ENCODE assay signal across 25 cellular contexts in genomic region chr6:20746805-20747204, GRCh38.
"Had no signal": no experiment of that assay in that cellular context is flagged by ENCODE, and none has a peak within 500 bp of the region (broad histone marks: within the 10 kb centered on the region; RNA-seq: fewer than 3 reads in every experiment).

No MANE protein-coding gene starts in this region.

- H3K4me1 ChIP-seq: prostate gland, right atrium auricular region, spleen, suprapubic skin, upper lobe of right lung had no signal

- H3K27me3 ChIP-seq: heart left ventricle, pancreas, right atrium auricular region, spleen, suprapubic skin, tibial artery, upper lobe of right lung had no signal

- H3K4me3 Mint-ChIP-seq: activated B cell treated with CpG ODN at 0.5 μM for 24 hours; activated T-helper 1 cell treated with anti-CD3 and anti-CD28 coated beads, Interleukin-12 subunit alpha, Interleukin-12 subunit beta, Interleukin-2, Interleukin-4 antibody, amounts not matched to agents 30 ng/mL and 10 ng/mL and 1 ng/mL, durations not matched to agents 14 hours and 24 hours and 36 hours; dendritic cell treated with granulocyte-macrophage colony-stimulating factor and Interleukin-4, amounts not matched to agents 40 ng/mL and 50 ng/mL, for 4 days; endodermal cell; naive thymus-derived CD8-positive, alpha-beta T cell; neural crest cell had no signal

- H3K27ac ChIP-seq: heart left ventricle, pancreas, prostate gland, right atrium auricular region, spleen, suprapubic skin, tibial artery, upper lobe of right lung had no signal

- H3K9me3 ChIP-seq: pancreas, prostate gland, right atrium auricular region, suprapubic skin, upper lobe of right lung had no signal

- DNase-seq: activated B cell treated with CpG ODN at 0.5 μM for 24 hours; activated CD4-positive, alpha-beta T cell treated with anti-CD3 and anti-CD28 coated beads, Interleukin-2, amount 50 U/mL, for 4 hours; activated CD8-positive, alpha-beta memory T cell treated with anti-CD3 and anti-CD28 coated beads for 24 hours; activated effector memory CD4-positive, alpha-beta T cell treated with anti-CD3 and anti-CD28 coated beads, Interleukin-2, amount 50 U/mL, for 16 hours; activated naive CD4-positive, alpha-beta T cell treated with anti-CD3 and anti-CD28 coated beads, Interleukin-2, amount 50 U/mL, for 16 hours; amygdala; endodermal cell; foreskin fibroblast; heart left ventricle; hypothalamus; naive thymus-derived CD8-positive, alpha-beta T cell; nucleus accumbens; pancreas; spleen; stimulated activated naive CD4-positive, alpha-beta T cell; T-helper 2 cell; tibial artery; upper lobe of right lung had no signal

- H3K4me3 ChIP-seq: heart left ventricle, pancreas, prostate gland, right atrium auricular region, spleen, suprapubic skin, tibial artery, upper lobe of right lung had no signal

- H3K27ac Mint-ChIP-seq: activated B cell treated with CpG ODN at 0.5 μM for 24 hours; activated T-helper 1 cell treated with anti-CD3 and anti-CD28 coated beads, Interleukin-12 subunit alpha, Interleukin-12 subunit beta, Interleukin-2, Interleukin-4 antibody, amounts not matched to agents 30 ng/mL and 10 ng/mL and 1 ng/mL, durations not matched to agents 14 hours and 24 hours and 36 hours; dendritic cell treated with granulocyte-macrophage colony-stimulating factor and Interleukin-4, amounts not matched to agents 40 ng/mL and 50 ng/mL, for 4 days; endodermal cell; naive thymus-derived CD8-positive, alpha-beta T cell had no signal

- ATAC-seq: esophagus mucosa; heart left ventricle; naive thymus-derived CD8-positive, alpha-beta T cell; upper lobe of right lung had no signal

- H3K27me3 Mint-ChIP-seq: activated B cell treated with CpG ODN at 0.5 μM for 24 hours; dendritic cell treated with granulocyte-macrophage colony-stimulating factor and Interleukin-4, amounts not matched to agents 40 ng/mL and 50 ng/mL, for 4 days; naive thymus-derived CD8-positive, alpha-beta T cell had no signal

- FAIRE-seq: pancreas had no signal

- H3K4me1 Mint-ChIP-seq: neural crest cell had no signal

- H3K36me3 ChIP-seq: heart left ventricle, pancreas, prostate gland, right atrium auricular region, suprapubic skin, upper lobe of right lung had no signal
